In genomic region chr2:162465430-162465829, GRCh38 we compare ENCODE assay signal across 16 cellular contexts.
DNase-seq lines count a peak whose midpoint lies in the region; ATAC-seq, FAIRE-seq and TF ChIP-seq lines count a peak whose summit lies in the region.
"Had no signal": no experiment of that assay in that cellular context is flagged by ENCODE, and none has a peak within 500 bp of the region (broad histone marks: within the 10 kb centered on the region; RNA-seq: fewer than 3 reads in every experiment).

No MANE protein-coding gene starts in this region.

- DNase-seq in HPDE6-E6E7 (ENCODE audit: extremely low spot score), result peak; percentile 19
- DNase-seq in NCI-H2227 treated with DMSO at 0.1 percent for 48 hours (lab: John Stamatoyannopoulos, UW), result peak; percentile 95
- peak; percentile 36 for DNase-seq in bronchial epithelial cell (ENCODE audit: low read depth)
- no peak for DNase-seq in foreskin keratinocyte
- DNase-seq in DMS 273 (lab: John Stamatoyannopoulos, UW; ENCODE audit: unreplicated experiment), result no peak
- DNase-seq in activated T-cell treated with anti-CD3 and anti-CD28 coated beads, Interleukin-2, amount 50 U/mL, for 24 hours, result no peak
- DNase-seq: C1 segment of cervical spinal cord; Calu3; CD4-positive, alpha-beta T cell; DND-41; GF-D8; HCEC 1CT; HFFc6 had no signal

- no peaks in the 10 kb centered on the region for H3K9me3 Mint-ChIP-seq in activated T-cell treated with anti-CD3 and anti-CD28 coated beads, Interleukin-2, amount 50 U/mL, for 24 hours
- H3K9me3 Mint-ChIP-seq: CD4-positive, alpha-beta T cell had no signal

- no peak for TF ChIP-seq CTCF in bronchial epithelial cell (IDR thresholded peaks at IDR 0.05; ENCODE audit: insufficient read depth, low read length, severe bottlenecking)
- TF ChIP-seq CTCF in foreskin keratinocyte (conservative IDR thresholded peaks at IDR 0.05), result no peak

- no peaks in the 10 kb centered on the region for H3K27me3 ChIP-seq in bronchial epithelial cell (ENCODE audit: control insufficient read depth, insufficient read depth, low read length)
- peaks cover 19% of the 10 kb centered on the region for H3K27me3 ChIP-seq in foreskin keratinocyte

- no peak for FAIRE-seq in bronchial epithelial cell (lab: Jason Lieb, UNC)
- FAIRE-seq: A204.1 had no signal

- no peak overlapping the region for H3K4me3 ChIP-seq in bronchial epithelial cell (ENCODE audit: low read depth, low read length)

- ATAC-seq in foreskin keratinocyte, result peak; percentile 52
- ATAC-seq in GM18511 (IDR thresholded peaks at IDR 0.05; ENCODE audit: unreplicated experiment), result no peak

- no peak overlapping the region for H3K4me3 Mint-ChIP-seq in activated T-cell treated with anti-CD3 and anti-CD28 coated beads, Interleukin-2, amount 50 U/mL, for 24 hours
- H3K4me3 Mint-ChIP-seq: B cell; CD4-positive, alpha-beta T cell; HFFc6 had no signal

- H3K27ac Mint-ChIP-seq in activated T-cell treated with anti-CD3 and anti-CD28 coated beads, Interleukin-2, amount 50 U/mL, for 24 hours, result no peak overlapping the region
- H3K27ac Mint-ChIP-seq: B cell; CD4-positive, alpha-beta T cell; HFFc6 had no signal

- H3K36me3 Mint-ChIP-seq in activated T-cell treated with anti-CD3 and anti-CD28 coated beads, Interleukin-2, amount 50 U/mL, for 24 hours (ENCODE audit: low read depth), result no peaks in the 10 kb centered on the region

- H3K4me1 ChIP-seq in foreskin keratinocyte, result no peaks in the 10 kb centered on the region

- no peaks in the 10 kb centered on the region for H3K4me1 Mint-ChIP-seq in activated T-cell treated with anti-CD3 and anti-CD28 coated beads, Interleukin-2, amount 50 U/mL, for 24 hours (ENCODE audit: low read depth)
- H3K4me1 Mint-ChIP-seq: B cell had no signal

- no peaks in the 10 kb centered on the region for H3K36me3 ChIP-seq in bronchial epithelial cell (ENCODE audit: control insufficient read depth, insufficient read depth, low read length)

- H3K27ac ChIP-seq in foreskin keratinocyte, result no peak overlapping the region

- H3K27me3 Mint-ChIP-seq in activated T-cell treated with anti-CD3 and anti-CD28 coated beads, Interleukin-2, amount 50 U/mL, for 24 hours, result peaks cover 4% of the 10 kb centered on the region
- H3K27me3 Mint-ChIP-seq: B cell had no signal

Comparison
In these comparisons a context has a peak if more than half of its experiments do, and no peak if none do; other contexts are left out.
1. DNase-seq: peak in HPDE6-E6E7 (single experiment), NCI-H2227 treated with DMSO at 0.1 percent for 48 hours (single experiment) and bronchial epithelial cell (single experiment); none in foreskin keratinocyte (0 of 2), DMS 273 (single experiment) and activated T-cell treated with anti-CD3 and anti-CD28 coated beads, Interleukin-2, amount 50 U/mL, for 24 hours (single experiment).